In the genomic region with DNA sequence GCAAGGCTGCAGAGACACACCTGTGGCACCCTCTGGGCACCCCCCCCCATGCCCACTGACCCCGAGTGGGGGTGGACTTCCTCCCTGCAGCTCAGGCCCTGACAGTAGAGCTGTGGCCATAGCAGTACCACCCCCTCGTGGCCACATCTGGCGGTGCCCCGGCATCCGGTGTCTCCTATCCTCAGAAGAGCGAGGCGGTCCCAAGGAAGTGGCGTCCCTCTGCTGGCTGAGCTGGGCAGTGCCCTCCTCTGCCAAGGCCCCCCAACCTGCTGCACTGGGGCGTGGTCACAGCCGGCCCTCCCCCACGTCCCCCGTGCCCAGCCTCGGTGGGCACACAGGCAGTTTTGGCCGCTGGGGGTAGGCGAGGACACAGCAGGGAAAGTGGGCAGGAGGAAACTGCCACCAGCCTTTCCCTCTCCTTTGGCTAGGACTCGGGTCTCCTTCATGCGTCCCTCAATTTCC, we compare ENCODE assay signal across 8 cellular contexts. TPM values are rescaled to one million over a fixed set of nuclear protein-coding genes. Genes with fewer than 3 reads are reported as not detected.
DNase-seq lines count a peak whose midpoint lies in the region; ATAC-seq and TF ChIP-seq lines count a peak whose summit lies in the region.

No MANE protein-coding gene starts in this region.

- H3K4me1 Mint-ChIP-seq in activated naive CD8-positive, alpha-beta T cell treated with anti-CD3 and anti-CD28 coated beads, Interleukin-2, amount 10 ng/mL, durations not matched to agents 7 days and 5 days, result peaks cover 4% of the 10 kb centered on the region

- no peak overlapping the region for H3K9ac ChIP-seq in KMS-11

- POLR2A ChIA-PET in AG04449 (lab: Yijun Ruan, JAX) (no interaction called here), RWPE1 (lab: Yijun Ruan, JAX; ENCODE audit: low non-redundant PET) (no interaction called here)
- POLR2A ChIA-PET in activated naive CD8-positive, alpha-beta T cell treated with anti-CD3 and anti-CD28 coated beads, Interleukin-2, amount 10 ng/mL, durations not matched to agents 7 days and 5 days (lab: Charles Lee), result interaction anchor here (1.0 kb wide), 1 partner anchor 112 kb away, joined by 3 read pairs; no protein-coding TSS in a partner anchor

- H3K27ac ChIP-seq in KMS-11 (no peak overlapping the region), RWPE1 (no peak overlapping the region), gastrocnemius medialis (no peak overlapping the region)

- no peaks in the 10 kb centered on the region for H3K9me3 Mint-ChIP-seq in activated naive CD8-positive, alpha-beta T cell treated with anti-CD3 and anti-CD28 coated beads, Interleukin-2, amount 10 ng/mL, durations not matched to agents 7 days and 5 days

- peaks cover 8% of the 10 kb centered on the region for H3K27me3 Mint-ChIP-seq in activated naive CD8-positive, alpha-beta T cell treated with anti-CD3 and anti-CD28 coated beads, Interleukin-2, amount 10 ng/mL, durations not matched to agents 7 days and 5 days

- peak; percentile 71 for TF ChIP-seq CTCF in AG04449 (IDR thresholded peaks at IDR 0.05; ENCODE audit: insufficient read depth, low read length, missing control alignments)
- TF ChIP-seq CTCF in GM13977 (IDR thresholded peaks at IDR 0.05; ENCODE audit: extremely low read depth, insufficient read depth, missing control alignments), result peak; percentile 75
- TF ChIP-seq CTCF in KMS-11 (conservative IDR thresholded peaks at IDR 0.05; ENCODE audit: low read depth, low read length), result peak; percentile 32
- TF ChIP-seq CTCF in RWPE1 (conservative IDR thresholded peaks at IDR 0.05; ENCODE audit: low read depth), result no peak
- peak; percentile 38 to 64 (median 48) for TF ChIP-seq CTCF in gastrocnemius medialis (IDR thresholded peaks at IDR 0.05 in 4 of 5, conservative IDR thresholded peaks at IDR 0.05 in 1 of 5)

- no peaks in the 10 kb centered on the region for H3K36me3 ChIP-seq in KMS-11 (ENCODE audit: insufficient read depth)
- no peaks in the 10 kb centered on the region for H3K36me3 ChIP-seq in gastrocnemius medialis

- H3K4me3 ChIP-seq in AG04449 (ENCODE audit: low read depth, low read length) (no peak overlapping the region), KMS-11 (IDR thresholded peaks at IDR 0.05; ENCODE audit: insufficient read depth, low read depth, low read length) (no peak overlapping the region), gastrocnemius medialis (no peak overlapping the region)

- no peak overlapping the region for H3K4me2 ChIP-seq in KMS-11

- CTCF ChIA-PET in AG04449 (lab: Yijun Ruan, JAX) (interaction anchor here (0.9 to 2.3 kb wide), 5 partner anchors 9 to 14 kb away, joined by 3 to 13 read pairs (median 4); no protein-coding TSS in a partner anchor), RWPE1 (lab: Yijun Ruan, JAX) (interaction anchor here (0.6 to 1.0 kb wide), 2 partner anchors 8 to 28 kb away, joined by 3 read pairs; no protein-coding TSS in a partner anchor)

- no peaks in the 10 kb centered on the region for H3K9me3 ChIP-seq in gastrocnemius medialis

- H3K27me3 ChIP-seq in KMS-11 (ENCODE audit: insufficient read depth, low read depth) (peaks cover 13% of the 10 kb centered on the region; the same call in 1 of the 2 replicates), gastrocnemius medialis (no peaks in the 10 kb centered on the region)

- ATAC-seq in activated naive CD8-positive, alpha-beta T cell treated with anti-CD3 and anti-CD28 coated beads, Interleukin-2, amount 10 ng/mL, durations not matched to agents 7 days and 5 days (ENCODE audit: low read depth), result peak; percentile 98
- ATAC-seq in gastrocnemius medialis (no peak), GM18861 (IDR thresholded peaks at IDR 0.05; ENCODE audit: unreplicated experiment) (no peak)

- intact Hi-C loops in gastrocnemius medialis (cut with DNase I; ENCODE audit: low total_unique reads), result no loop called here

- H3K36me3 Mint-ChIP-seq in activated naive CD8-positive, alpha-beta T cell treated with anti-CD3 and anti-CD28 coated beads, Interleukin-2, amount 10 ng/mL, durations not matched to agents 7 days and 5 days, result no peaks in the 10 kb centered on the region

- no peaks in the 10 kb centered on the region for H3K79me2 ChIP-seq in KMS-11 (ENCODE audit: insufficient read depth, low read depth)

- H2AFZ ChIP-seq in KMS-11 (ENCODE audit: low read depth), result no peak overlapping the region

- in situ Hi-C loops in GM13977 (cut with MboI; ENCODE audit: low pct_unique_long_range_greater_than_20kb, low sequenced_read_pairs, unreplicated experiment), result no loop called here
- in situ Hi-C loops in gastrocnemius medialis (cut with MboI; ENCODE audit: low sequenced_read_pairs in 4 of 4), result no loop called here

- H3K27ac Mint-ChIP-seq in activated naive CD8-positive, alpha-beta T cell treated with anti-CD3 and anti-CD28 coated beads, Interleukin-2, amount 10 ng/mL, durations not matched to agents 7 days and 5 days, result no peak overlapping the region

- no peak overlapping the region for H3K4me3 Mint-ChIP-seq in activated naive CD8-positive, alpha-beta T cell treated with anti-CD3 and anti-CD28 coated beads, Interleukin-2, amount 10 ng/mL, durations not matched to agents 7 days and 5 days

- H4K20me1 ChIP-seq in KMS-11 (ENCODE audit: insufficient read depth), result no peaks in the 10 kb centered on the region

- no peak for DNase-seq in AG04449 (ENCODE audit: low read depth, low spot score)
- peak; percentile 75 for DNase-seq in GM13977 (ENCODE audit: low spot score)
- DNase-seq in RWPE1 (ENCODE audit: low spot score), result peak; percentile 15
- peak; percentile 81 for DNase-seq in activated naive CD8-positive, alpha-beta T cell treated with anti-CD3 and anti-CD28 coated beads, Interleukin-2, amount 10 ng/mL, durations not matched to agents 7 days and 5 days
- peak in 38 of 51 donors; percentile 12 to 78 (median 45) for DNase-seq in hypothalamus (lab: John Stamatoyannopoulos, UW)
- DNase-seq in gastrocnemius medialis, result peak in 1 of 2 donors; percentile 34

- TF ChIP-seq POLR2A in gastrocnemius medialis (IDR thresholded peaks at IDR 0.05), result no peak

- H3K4me1 ChIP-seq in KMS-11 (ENCODE audit: low read depth, poor library complexity, severe bottlenecking), result no peaks in the 10 kb centered on the region
- no peaks in the 10 kb centered on the region for H3K4me1 ChIP-seq in gastrocnemius medialis

RNA-seq across cellular contexts. Expression of a gene that starts 6.0 kb away (rescaled TPM):
- not detected for total RNA-seq in activated naive CD8-positive, alpha-beta T cell treated with anti-CD3 and anti-CD28 coated beads, Interleukin-2, amount 10 ng/mL, durations not matched to agents 7 days and 5 days
- total RNA-seq in gastrocnemius medialis, result under 1 TPM in 1 of 4 donors, not detected in 3; 0.13 TPM

RNA-seq across cellular contexts. Expression of a gene that starts 42.7 kb away (rescaled TPM):
- total RNA-seq in activated naive CD8-positive, alpha-beta T cell treated with anti-CD3 and anti-CD28 coated beads, Interleukin-2, amount 10 ng/mL, durations not matched to agents 7 days and 5 days, result under 1 TPM; 0.68 to 0.69 TPM
- total RNA-seq in gastrocnemius medialis, result 1 to 10 TPM in 1 of 4 donors, under 1 TPM in 2, not detected in 1; 0.13 to 1.9 (median 0.82) TPM
